ENCODE assay signal across 9 cellular contexts in genomic region chr6:149864578-149865535, GRCh38. TPM values are rescaled to one million over a fixed set of nuclear protein-coding genes. Genes with fewer than 3 reads are reported as not detected.
A peak's percentile ranks its signal among the peaks of the same experiment; 100 is the strongest.
DNase-seq lines count a peak whose midpoint lies in the region; ATAC-seq and TF ChIP-seq lines count a peak whose summit lies in the region.
"Had no signal": no experiment of that assay in that cellular context is flagged by ENCODE, and none has a peak within 500 bp of the region (broad histone marks: within the 10 kb centered on the region; RNA-seq: fewer than 3 reads in every experiment).

No MANE protein-coding gene starts in this region.

- H3K9me3 Mint-ChIP-seq in CD8-positive, alpha-beta memory T cell: no peaks in the 10 kb centered on the region
- H3K9me3 Mint-ChIP-seq in activated CD8-positive, alpha-beta T cell treated with anti-CD3 and anti-CD28 coated beads, Interleukin-2, amount 10 ng/mL, durations not matched to agents 7 days and 5 days (ENCODE audit: insufficient read depth): no peaks in the 10 kb centered on the region
- H3K9me3 Mint-ChIP-seq in naive thymus-derived CD8-positive, alpha-beta T cell: peaks cover 0 to 2% (median 0%) of the 10 kb centered on the region in 9 donors

- H3K27me3 Mint-ChIP-seq in CD8-positive, alpha-beta memory T cell: peaks cover 7 to 31% of the 10 kb centered on the region in 2 donors
- peaks cover 31% of the 10 kb centered on the region for H3K27me3 Mint-ChIP-seq in activated CD8-positive, alpha-beta T cell treated with anti-CD3 and anti-CD28 coated beads, Interleukin-2, amount 10 ng/mL, durations not matched to agents 7 days and 5 days (ENCODE audit: low read depth)
- peaks cover 4 to 25% (median 16%) of the 10 kb centered on the region in 5 donors for H3K27me3 Mint-ChIP-seq in naive thymus-derived CD8-positive, alpha-beta T cell

- peak in 3 of 5 donors; percentile 38 to 51 (median 46) for DNase-seq in CD8-positive, alpha-beta memory T cell
- DNase-seq in NCI-H524 treated with DMSO at 0.1 percent for 48 hours (lab: John Stamatoyannopoulos, UW) (peak; percentile 61), fibroblast of the aortic adventitia (ENCODE audit: low read depth) (peak; percentile 81), cortex of kidney (lab: John Stamatoyannopoulos, UW) (no peak)
- DNase-seq in activated CD8-positive, alpha-beta T cell treated with anti-CD3 and anti-CD28 coated beads, Interleukin-2, amount 10 ng/mL, durations not matched to agents 7 days and 5 days: peak; percentile 55
- DNase-seq in naive thymus-derived CD8-positive, alpha-beta T cell: peak in 7 of 10 donors; percentile 8 to 59 (median 38)

- ATAC-seq in activated CD8-positive, alpha-beta T cell treated with anti-CD3 and anti-CD28 coated beads, Interleukin-2, amount 10 ng/mL, durations not matched to agents 7 days and 5 days: no peak
- ATAC-seq in naive thymus-derived CD8-positive, alpha-beta T cell: peak; percentile 27 to 28
- no peak for ATAC-seq in GM18502 (IDR thresholded peaks at IDR 0.05; ENCODE audit: poor library complexity, unreplicated experiment)

- POLR2A ChIA-PET in CD8-positive, alpha-beta memory T cell (lab: Charles Lee): no interaction called here
- POLR2A ChIA-PET in HEK293 (lab: Yijun Ruan, JAX): interaction anchor here (1.2 to 3.9 kb wide), 3 partner anchors 18 to 147 kb away, joined by 3 to 17 read pairs (median 15); partner anchors contain the start of gene LATS1
- POLR2A ChIA-PET in activated CD8-positive, alpha-beta T cell treated with anti-CD3 and anti-CD28 coated beads, Interleukin-2, amount 10 ng/mL, durations not matched to agents 7 days and 5 days (lab: Charles Lee): no interaction called here
- POLR2A ChIA-PET in naive thymus-derived CD8-positive, alpha-beta T cell (lab: Charles Lee): no interaction called here

- CTCF ChIA-PET in CD8-positive, alpha-beta memory T cell (lab: Charles Lee): interaction anchor here (1.1 to 2.4 kb wide), 4 partner anchors 18 to 41 kb away, joined by 3 to 8 read pairs (median 5); no protein-coding TSS in a partner anchor
- CTCF ChIA-PET in HEK293 (lab: Yijun Ruan, JAX): interaction anchor here (0.6 to 4.3 kb wide), 24 partner anchors 13 to 774 kb away, joined by 3 to 56 read pairs (median 4); partner anchors contain the start of genes RAET1E and RAET1G
- CTCF ChIA-PET in activated CD8-positive, alpha-beta T cell treated with anti-CD3 and anti-CD28 coated beads, Interleukin-2, amount 10 ng/mL, durations not matched to agents 7 days and 5 days (lab: Charles Lee): interaction anchor here (0.7 to 2.9 kb wide), 5 partner anchors 8 to 299 kb away, joined by 3 to 18 read pairs (median 4); partner anchors contain the start of gene GINM1

- H3K27ac ChIP-seq in CD8-positive, alpha-beta memory T cell (ENCODE audit: low read depth, low read length): no peak overlapping the region
- peak overlapping the region; percentile 93 for H3K27ac ChIP-seq in HEK293 (ENCODE audit: extremely low read depth, low read depth, low read length)

- H3K4me1 Mint-ChIP-seq in CD8-positive, alpha-beta memory T cell: peaks cover 8 to 14% (median 12%) of the 10 kb centered on the region in 3 donors
- peaks cover 11% of the 10 kb centered on the region for H3K4me1 Mint-ChIP-seq in activated CD8-positive, alpha-beta T cell treated with anti-CD3 and anti-CD28 coated beads, Interleukin-2, amount 10 ng/mL, durations not matched to agents 7 days and 5 days (ENCODE audit: low read depth)
- H3K4me1 Mint-ChIP-seq in naive thymus-derived CD8-positive, alpha-beta T cell: peaks cover 0 to 14% (median 7%) of the 10 kb centered on the region in 4 donors

- H3K36me3 ChIP-seq in CD8-positive, alpha-beta memory T cell (ENCODE audit: insufficient read depth, low read length): no peaks in the 10 kb centered on the region
- peaks cover 0 to 4% of the 10 kb centered on the region in 2 experiments; a peak in 2 of 3 replicates for H3K36me3 ChIP-seq in HEK293 (ENCODE audit: control insufficient read depth in 2 of 2, insufficient read depth in 1 of 2, low read length in 2 of 2)

- H3K4me3 ChIP-seq in CD8-positive, alpha-beta memory T cell (ENCODE audit: low read length): peak overlapping the region; percentile 58
- H3K4me3 ChIP-seq in HEK293 (ENCODE audit: low read depth, low read length) (peak overlapping the region; percentile 81), fibroblast of the aortic adventitia (ENCODE audit: low read depth, low read length) (peak overlapping the region; percentile 73)

- peak overlapping the region; percentile 66 to 86 (median 73) for H3K4me3 Mint-ChIP-seq in CD8-positive, alpha-beta memory T cell
- peak overlapping the region; percentile 46 for H3K4me3 Mint-ChIP-seq in activated CD8-positive, alpha-beta T cell treated with anti-CD3 and anti-CD28 coated beads, Interleukin-2, amount 10 ng/mL, durations not matched to agents 7 days and 5 days
- peak overlapping the region; percentile 62 to 78 (median 71) for H3K4me3 Mint-ChIP-seq in naive thymus-derived CD8-positive, alpha-beta T cell

- no peaks in the 10 kb centered on the region for H3K9me3 ChIP-seq in CD8-positive, alpha-beta memory T cell (ENCODE audit: low read length)
- no peaks in the 10 kb centered on the region for H3K9me3 ChIP-seq in HEK293 (ENCODE audit: control insufficient read depth, insufficient read depth, low read depth, low read length)

- no peaks in the 10 kb centered on the region for H3K27me3 ChIP-seq in CD8-positive, alpha-beta memory T cell (ENCODE audit: insufficient read depth, low read length, poor library complexity, severe bottlenecking)

- peaks cover 12% of the 10 kb centered on the region for H3K4me1 ChIP-seq in CD8-positive, alpha-beta memory T cell (ENCODE audit: insufficient read depth, low read length)
- peaks cover 25% of the 10 kb centered on the region for H3K4me1 ChIP-seq in HEK293 (ENCODE audit: control insufficient read depth, insufficient read depth, low read length)

- H3K36me3 Mint-ChIP-seq in CD8-positive, alpha-beta memory T cell: no peaks in the 10 kb centered on the region
- H3K36me3 Mint-ChIP-seq in activated CD8-positive, alpha-beta T cell treated with anti-CD3 and anti-CD28 coated beads, Interleukin-2, amount 10 ng/mL, durations not matched to agents 7 days and 5 days (ENCODE audit: low read depth): no peaks in the 10 kb centered on the region
- no peaks in the 10 kb centered on the region for H3K36me3 Mint-ChIP-seq in naive thymus-derived CD8-positive, alpha-beta T cell

- peak overlapping the region in 5 of 8 donors; percentile 27 to 83 (median 39) for H3K27ac Mint-ChIP-seq in CD8-positive, alpha-beta memory T cell
- peak overlapping the region; percentile 7 for H3K27ac Mint-ChIP-seq in activated CD8-positive, alpha-beta T cell treated with anti-CD3 and anti-CD28 coated beads, Interleukin-2, amount 10 ng/mL, durations not matched to agents 7 days and 5 days
- peak overlapping the region in 5 of 10 donors; percentile 19 to 69 (median 37) for H3K27ac Mint-ChIP-seq in naive thymus-derived CD8-positive, alpha-beta T cell

- TF ChIP-seq CTCF in HEK293 (tag by site-specific recombination; IDR thresholded peaks at IDR 0.05) (peak; percentile 45; the same call in 1 of the 2 replicates), fibroblast of the aortic adventitia (IDR thresholded peaks at IDR 0.05; ENCODE audit: insufficient read depth, low read length) (peak; percentile 72)

TF ChIP-seq in HEK293, 187 proteins besides CTCF, POLR2A, EP300 and RAD21 (continues in another document):
- TF ChIP-seq IKZF3 (tag by site-specific recombination; IDR thresholded peaks at IDR 0.05) (no peak), ZNF692 (tag by site-specific recombination; IDR thresholded peaks at IDR 0.05) (no peak), ZNF513 (tag by site-specific recombination; IDR thresholded peaks at IDR 0.05) (no peak)

RNA-seq across cellular contexts. Expression of gene LRP11, which starts 0.7 kb away (rescaled TPM):
- 1 to 10 TPM; 5.5 to 5.9 TPM for total RNA-seq in CD8-positive, alpha-beta memory T cell
- 1.1 TPM for polyA plus RNA-seq in CD8-positive, alpha-beta memory T cell
- 1 to 10 TPM; 1.4 to 2.2 TPM for total RNA-seq in activated CD8-positive, alpha-beta T cell treated with anti-CD3 and anti-CD28 coated beads, Interleukin-2, amount 10 ng/mL, durations not matched to agents 7 days and 5 days
- 20.0 and 74.1 TPM in 2 replicates for total RNA-seq in fibroblast of the aortic adventitia (ENCODE audit: low replicate concordance)
- 1 to 10 TPM; 1.4 to 1.8 TPM for total RNA-seq in naive thymus-derived CD8-positive, alpha-beta T cell
- under 1 TPM; 0.33 to 0.43 (median 0.37) TPM for polyA plus RNA-seq in naive thymus-derived CD8-positive, alpha-beta T cell

RNA-seq across cellular contexts. Expression of gene RAET1E, which starts 33.1 kb away (rescaled TPM):
- not detected for total RNA-seq in CD8-positive, alpha-beta memory T cell
- not detected for polyA plus RNA-seq in CD8-positive, alpha-beta memory T cell
- not detected for total RNA-seq in activated CD8-positive, alpha-beta T cell treated with anti-CD3 and anti-CD28 coated beads, Interleukin-2, amount 10 ng/mL, durations not matched to agents 7 days and 5 days
- total RNA-seq in fibroblast of the aortic adventitia (ENCODE audit: low replicate concordance): 0.63 TPM in 1 of 2 replicates, not detected in the other
- not detected for total RNA-seq in naive thymus-derived CD8-positive, alpha-beta T cell
- polyA plus RNA-seq in naive thymus-derived CD8-positive, alpha-beta T cell: not detected
- total RNA-seq: activated CD8-positive, alpha-beta memory T cell treated with anti-CD3 and anti-CD28 coated beads for 36 hours had no signal

RNA-seq across cellular contexts. Expression of gene RAET1G, which starts 58.1 kb away (rescaled TPM):
- total RNA-seq in CD8-positive, alpha-beta memory T cell: not detected
- polyA plus RNA-seq in CD8-positive, alpha-beta memory T cell: not detected
- total RNA-seq in activated CD8-positive, alpha-beta T cell treated with anti-CD3 and anti-CD28 coated beads, Interleukin-2, amount 10 ng/mL, durations not matched to agents 7 days and 5 days: not detected
- total RNA-seq in fibroblast of the aortic adventitia (ENCODE audit: low replicate concordance): 0.82 and 4.6 TPM in 2 replicates
- total RNA-seq in naive thymus-derived CD8-positive, alpha-beta T cell: not detected
- polyA plus RNA-seq in naive thymus-derived CD8-positive, alpha-beta T cell: not detected
- total RNA-seq: activated CD8-positive, alpha-beta memory T cell treated with anti-CD3 and anti-CD28 coated beads for 36 hours had no signal

Comparison
In these comparisons a context has a peak if more than half of its experiments do, and no peak if none do; other contexts are left out.
1. ATAC-seq: peak in naive thymus-derived CD8-positive, alpha-beta T cell (2 of 2); none in activated CD8-positive, alpha-beta T cell treated with anti-CD3 and anti-CD28 coated beads, Interleukin-2, amount 10 ng/mL, durations not matched to agents 7 days and 5 days (single experiment) and GM18502 (single experiment).
2. Peak in every context shown above with its lines, with median percentiles within 50 percentile points of each other: H3K4me3 ChIP-seq and H3K4me3 Mint-ChIP-seq.